In genomic region chr10:96287392-96288105, GRCh38 we compare ENCODE assay signal across 8 cellular contexts. TPM values are rescaled to one million over a fixed set of nuclear protein-coding genes. Genes with fewer than 3 reads are reported as not detected.
DNase-seq lines count a peak whose midpoint lies in the region; ATAC-seq and TF ChIP-seq lines count a peak whose summit lies in the region.

No MANE protein-coding gene starts in this region.

- H3K79me2 ChIP-seq in GM23248 (ENCODE audit: insufficient read depth) = no peaks in the 10 kb centered on the region

- DNase-seq in NCI-H1092 treated with DMSO at 0.1 percent for 48 hours (lab: John Stamatoyannopoulos, UW) (peak; percentile 26), NCI-H1092 (lab: John Stamatoyannopoulos, UW) (no peak), NCI-H2081 treated with DMSO at 0.1 percent for 48 hours (lab: John Stamatoyannopoulos, UW) (peak; percentile 21), fibroblast of the aortic adventitia (ENCODE audit: low read depth) (peak; percentile 1), head of caudate nucleus (no peak), GM23248 (no peak), SJCRH30 (no peak)

- ATAC-seq in HG02759 (IDR thresholded peaks at IDR 0.05; ENCODE audit: unreplicated experiment) = peak; percentile 58

- TF ChIP-seq CTCF in fibroblast of the aortic adventitia (IDR thresholded peaks at IDR 0.05; ENCODE audit: insufficient read depth, low read length) = no peak

- WGBS in GM23248 (ENCODE audit: low coverage in 1 of 2, low lambda C conversion rate in 2 of 2, missing lambda C conversion rate in 2 of 2), 2 experiments = 11 to 24% methylated on average over 6 of the region's 6 CpGs

- H3K9me3 ChIP-seq in GM23248 (ENCODE audit: low read depth) (no peaks in the 10 kb centered on the region), SJCRH30 (replicated peaks) (no peaks in the 10 kb centered on the region)

- no peaks in the 10 kb centered on the region for H3F3A ChIP-seq in GM23248 (ENCODE audit: insufficient read depth)

- H4K20me1 ChIP-seq in GM23248 (ENCODE audit: insufficient read depth) = no peaks in the 10 kb centered on the region

- H2AFZ ChIP-seq in GM23248 = no peak overlapping the region

- no peaks in the 10 kb centered on the region for H3K9me2 ChIP-seq in GM23248 (ENCODE audit: insufficient read depth)

- in situ Hi-C loops in GM23248 (cut with MboI) = loop anchor here (25.0 kb wide), 1 partner anchor 275 kb away; no protein-coding TSS in a partner anchor

- H3K27ac ChIP-seq in GM23248 (no peak overlapping the region), SJCRH30 (no peak overlapping the region)

- H3K9ac ChIP-seq in GM23248 = no peak overlapping the region

- no peaks in the 10 kb centered on the region; the same call in 1 of the 2 replicates for H3K27me3 ChIP-seq in GM23248 (replicated peaks; ENCODE audit: insufficient read depth)
- H3K27me3 ChIP-seq in SJCRH30 = no peaks in the 10 kb centered on the region

- H3K4me3 ChIP-seq in fibroblast of the aortic adventitia (ENCODE audit: low read depth, low read length) (no peak overlapping the region), GM23248 (no peak overlapping the region), SJCRH30 (no peak overlapping the region)

- intact Hi-C loops in head of caudate nucleus (cut with DNase I) = no loop called here

- no peak overlapping the region for H3K4me2 ChIP-seq in GM23248 (ENCODE audit: unreplicated experiment)

- H3K4me1 ChIP-seq in GM23248 (ENCODE audit: insufficient read depth) (no peaks in the 10 kb centered on the region), SJCRH30 (no peaks in the 10 kb centered on the region)

- no peaks in the 10 kb centered on the region for H3K36me3 ChIP-seq in GM23248 (ENCODE audit: low read depth)
- H3K36me3 ChIP-seq in SJCRH30 = no peaks in the 10 kb centered on the region

RNA-seq across cellular contexts. Expression of gene BLNK, which starts 16.2 kb away (rescaled TPM):
- not detected in 2 replicates for total RNA-seq in fibroblast of the aortic adventitia (ENCODE audit: low replicate concordance)
- total RNA-seq in GM23248 (2014; rRNA removed; shearing (Covaris generic)) = not detected in 2 replicates
- not detected in 2 replicates for polyA plus RNA-seq in GM23248 (2016; fragmentation: Nextera tagmentation; extraction: Ambion mirVana)
- not detected in 2 replicates for total RNA-seq in SJCRH30 (2014; rRNA removed; shearing (Covaris generic))

RNA-seq across cellular contexts. Expression of gene DNTT, which starts 16.7 kb away (rescaled TPM):
- total RNA-seq in fibroblast of the aortic adventitia (ENCODE audit: low replicate concordance) = not detected in 2 replicates
- not detected in 2 replicates for total RNA-seq in GM23248 (2014; rRNA removed; shearing (Covaris generic))
- polyA plus RNA-seq in GM23248 (2016; fragmentation: Nextera tagmentation; extraction: Ambion mirVana) = not detected in 2 replicates
- total RNA-seq in SJCRH30 (2014; rRNA removed; shearing (Covaris generic)) = not detected in 2 replicates

Comparison
In these comparisons a context has a peak if more than half of its experiments do, and no peak if none do; other contexts are left out.
1. DNase-seq: peak in NCI-H1092 treated with DMSO at 0.1 percent for 48 hours (single experiment), NCI-H2081 treated with DMSO at 0.1 percent for 48 hours (single experiment) and fibroblast of the aortic adventitia (single experiment); none in NCI-H1092 (single experiment), head of caudate nucleus (0 of 42), GM23248 (single experiment) and SJCRH30 (0 of 2).